16 cellular contexts compared by ENCODE assay signal in genomic region chr2:40827371-40827770, GRCh38.
"Had no signal": no experiment of that assay in that cellular context is flagged by ENCODE, and none has a peak within 500 bp of the region (broad histone marks: within the 10 kb centered on the region; RNA-seq: fewer than 3 reads in every experiment).

No MANE protein-coding gene starts in this region.

- H3K4me3 ChIP-seq: breast epithelium, right atrium auricular region, smooth muscle cell, suprapubic skin had no signal

- ATAC-seq: activated CD8-positive, alpha-beta T cell treated with anti-CD3 and anti-CD28 coated beads for 36 hours; activated naive CD4-positive, alpha-beta T cell treated with anti-CD3 and anti-CD28 coated beads, Interleukin-2, amount 50 U/mL, for 72 hours; activated T-cell treated with anti-CD3 and anti-CD28 coated beads, Interleukin-2, amount 50 U/mL, for 4 hours had no signal

- DNase-seq: activated B cell treated with CpG ODN at 0.5 μM for 24 hours; activated CD4-positive, alpha-beta T cell treated with anti-CD3 and anti-CD28 coated beads for 48 hours; activated CD8-positive, alpha-beta T cell treated with anti-CD3 and anti-CD28 coated beads for 36 hours; activated effector memory CD4-positive, alpha-beta T cell treated with Interleukin-2 at 50 U/mL for 16 hours; activated T-cell treated with anti-CD3 and anti-CD28 coated beads, Interleukin-2, amount 50 U/mL, for 4 hours; cerebellar nuclear complex; effector memory CD4-positive, alpha-beta T cell; head of caudate nucleus; immature natural killer cell; T-helper 2 cell; trophoblast cell had no signal
